Comparison of ENCODE assay signal across 1 cellular context in the genomic region with DNA sequence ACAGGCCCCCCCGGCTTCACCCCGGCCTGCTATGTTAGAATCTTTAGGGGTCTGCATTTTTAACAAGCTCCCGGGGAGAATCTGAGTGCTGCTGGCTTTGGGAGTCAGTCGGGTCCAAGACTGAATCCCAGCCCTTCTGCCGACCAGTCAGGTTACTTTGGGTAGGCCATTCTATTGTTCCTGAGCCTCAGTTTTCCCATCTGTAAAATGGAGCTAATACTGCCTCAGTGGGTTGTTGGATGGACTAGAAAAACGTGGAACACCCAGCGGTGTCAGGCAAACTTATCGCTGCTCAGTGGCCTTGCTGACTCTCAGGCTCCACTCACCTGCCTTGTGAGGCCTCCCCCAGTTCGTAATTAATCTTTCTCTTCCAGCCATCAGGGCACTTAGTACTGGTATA.
TF ChIP-seq lines count a peak whose summit lies in the region.

No MANE protein-coding gene starts in this region.

TF ChIP-seq in H1, 55 proteins besides CTCF, POLR2A, EP300 and RAD21:
- TF ChIP-seq SRF (IDR thresholded peaks at IDR 0.05; ENCODE audit: low read depth, low read length): no peak
- peak; percentile 33; the same call in 1 of the 2 replicates for TF ChIP-seq KDM1A (IDR thresholded peaks at IDR 0.05; ENCODE audit: borderline replicate concordance, low read length)
